In genomic region chr4:8585186-8585585, GRCh38 we compare ENCODE assay signal across 17 cellular contexts.
DNase-seq lines count a peak whose midpoint lies in the region; ATAC-seq and TF ChIP-seq lines count a peak whose summit lies in the region.
"Had no signal": no experiment of that assay in that cellular context is flagged by ENCODE, and none has a peak within 500 bp of the region (broad histone marks: within the 10 kb centered on the region; RNA-seq: fewer than 3 reads in every experiment).

No MANE protein-coding gene starts in this region.

- H3K4me3 ChIP-seq in DND-41 (ENCODE audit: low read depth in 1 of 2, low read length in 2 of 2) (no peak overlapping the region), choroid plexus epithelial cell (ENCODE audit: low read depth, low read length) (no peak overlapping the region)
- H3K4me3 ChIP-seq: BLaER1, right atrium auricular region had no signal

- H3K79me2 ChIP-seq in DND-41 (ENCODE audit: insufficient read depth, low read length): no peaks in the 10 kb centered on the region

- no peak for DNase-seq in DND-41
- no peak for DNase-seq in choroid plexus epithelial cell (ENCODE audit: low read depth)
- DNase-seq in nephron progenitor cell: no peak
- DNase-seq in NK-92 (lab: John Stamatoyannopoulos, UW; ENCODE audit: unreplicated experiment): no peak
- DNase-seq in activated T-cell treated with anti-CD3 and anti-CD28 coated beads for 4 hours: no peak
- no peak for DNase-seq in amygdala (lab: John Stamatoyannopoulos, UW)
- DNase-seq: activated CD4-positive, alpha-beta T cell treated with anti-CD3 and anti-CD28 coated beads for 36 hours; activated T-cell treated with anti-CD3 and anti-CD28 coated beads, Interleukin-2, amount 50 U/mL, for 24 hours; NCI-H1105 treated with DMSO at 0.1 percent for 48 hours; NCI-H446; stimulated activated naive CD4-positive, alpha-beta T cell treated with Interleukin-2 at 50 U/mL for 16 hours had no signal

- no peaks in the 10 kb centered on the region for H3K36me3 ChIP-seq in DND-41 (ENCODE audit: insufficient read depth, low read length)
- H3K36me3 ChIP-seq: BLaER1, right atrium auricular region had no signal

- ATAC-seq in DND-41 (ENCODE audit: insufficient read depth, low read depth): no peak
- no peak for ATAC-seq in HG02840 (IDR thresholded peaks at IDR 0.05; ENCODE audit: low FRiP score, unreplicated experiment)
- ATAC-seq: activated CD4-positive, alpha-beta T cell treated with anti-CD3 and anti-CD28 coated beads for 36 hours had no signal

- no peak overlapping the region for H3K27ac Mint-ChIP-seq in nephron progenitor cell
- H3K27ac Mint-ChIP-seq: activated CD4-positive, alpha-beta T cell treated with anti-CD3 and anti-CD28 coated beads for 36 hours; activated T-cell treated with anti-CD3 and anti-CD28 coated beads, Interleukin-2, amount 50 U/mL, for 24 hours; dendritic cell treated with granulocyte-macrophage colony-stimulating factor and Interleukin-4, amounts not matched to agents 40 ng/mL and 50 ng/mL, for 4 days; T-helper 1 cell treated with Interleukin-12 subunit alpha and Interleukin-12 subunit beta and Interleukin-4 antibody, amounts not matched to agents 30 μg/mL and 1 μg/mL, for 36 hours had no signal

- peaks cover 8% of the 10 kb centered on the region; the same call in 1 of the 2 replicates for H4K20me1 ChIP-seq in DND-41 (ENCODE audit: insufficient read depth, low read length)

- H2AFZ ChIP-seq in DND-41 (ENCODE audit: low read depth, low read length): no peak overlapping the region

- H3K9me3 ChIP-seq in DND-41 (ENCODE audit: insufficient read depth, low read length, severe bottlenecking): no peaks in the 10 kb centered on the region
- H3K9me3 ChIP-seq: BLaER1, right atrium auricular region had no signal

- H3K4me1 ChIP-seq in DND-41 (ENCODE audit: insufficient read depth, low read length): no peaks in the 10 kb centered on the region

- H3K4me1 Mint-ChIP-seq in nephron progenitor cell: peaks cover 11% of the 10 kb centered on the region
- H3K4me1 Mint-ChIP-seq: activated CD4-positive, alpha-beta T cell treated with anti-CD3 and anti-CD28 coated beads for 36 hours had no signal

- H3K27me3 ChIP-seq in DND-41 (ENCODE audit: insufficient read depth, low read length, poor library complexity): no peaks in the 10 kb centered on the region

- H3K4me3 Mint-ChIP-seq in nephron progenitor cell: no peak overlapping the region
- H3K4me3 Mint-ChIP-seq: activated CD4-positive, alpha-beta T cell treated with anti-CD3 and anti-CD28 coated beads for 36 hours; activated T-cell treated with anti-CD3 and anti-CD28 coated beads, Interleukin-2, amount 50 U/mL, for 24 hours; dendritic cell treated with granulocyte-macrophage colony-stimulating factor and Interleukin-4, amounts not matched to agents 40 ng/mL and 50 ng/mL, for 4 days; T-helper 1 cell treated with Interleukin-12 subunit alpha and Interleukin-12 subunit beta and Interleukin-4 antibody, amounts not matched to agents 30 μg/mL and 1 μg/mL, for 36 hours had no signal

- H3K36me3 Mint-ChIP-seq in nephron progenitor cell (ENCODE audit: low read depth): no peaks in the 10 kb centered on the region

- peaks cover 91% of the 10 kb centered on the region for H3K27me3 Mint-ChIP-seq in nephron progenitor cell (ENCODE audit: low read depth, poor library complexity)

- no peak overlapping the region for H3K27ac ChIP-seq in DND-41 (ENCODE audit: low read length)
- H3K27ac ChIP-seq: BLaER1, right atrium auricular region had no signal

- no peaks in the 10 kb centered on the region for H3K9me3 Mint-ChIP-seq in nephron progenitor cell
- H3K9me3 Mint-ChIP-seq: activated T-cell treated with anti-CD3 and anti-CD28 coated beads, Interleukin-2, amount 50 U/mL, for 24 hours; dendritic cell treated with granulocyte-macrophage colony-stimulating factor and Interleukin-4, amounts not matched to agents 40 ng/mL and 50 ng/mL, for 4 days; T-helper 1 cell treated with Interleukin-12 subunit alpha and Interleukin-12 subunit beta and Interleukin-4 antibody, amounts not matched to agents 30 μg/mL and 1 μg/mL, for 36 hours had no signal

- TF ChIP-seq CTCF in DND-41 (IDR thresholded peaks at IDR 0.05; ENCODE audit: borderline replicate concordance, extremely low read depth, low read length, poor library complexity, severe bottlenecking) (peak; percentile 25), LNCAP (IDR thresholded peaks at IDR 0.05) (peak; percentile 24; the same call in 1 of the 2 replicates), choroid plexus epithelial cell (conservative IDR thresholded peaks at IDR 0.05; ENCODE audit: low read depth, low read length) (peak; percentile 7), nephron progenitor cell (IDR thresholded peaks at IDR 0.05) (peak; percentile 14)

- no peak overlapping the region for H3K9ac ChIP-seq in DND-41 (ENCODE audit: low read depth, low read length)
- H3K9ac ChIP-seq: BLaER1 had no signal

- H3K4me2 ChIP-seq in DND-41 (ENCODE audit: insufficient read depth, low read length): no peak overlapping the region
